Comparison of ENCODE assay signal across 8 cellular contexts in genomic region chr3:149752788-149753136, GRCh38. TPM values are rescaled to one million over a fixed set of nuclear protein-coding genes. Genes with fewer than 3 reads are reported as not detected.
A peak's percentile ranks its signal among the peaks of the same experiment; 100 is the strongest.
DNase-seq lines count a peak whose midpoint lies in the region; ATAC-seq and TF ChIP-seq lines count a peak whose summit lies in the region.

No MANE protein-coding gene starts in this region.

- ATAC-seq in SK-N-SH treated with all-trans-retinoic acid at 6 μM for 48 hours: no peak

- no peak for TF ChIP-seq RAD21 in SK-N-SH (IDR thresholded peaks at IDR 0.05; ENCODE audit: low read length)

- H3K27ac ChIP-seq in SK-N-SH (ENCODE audit: low read depth in 2 of 2, low read length in 1 of 2) (peak overlapping the region; percentile 59 to 74; a peak in 3 of 4 replicates), WERI-Rb-1 (peak overlapping the region; percentile 19), hepatocyte (peak overlapping the region; percentile 3), subcutaneous abdominal adipose tissue (ENCODE audit: low read depth, low read length) (no peak overlapping the region)

- H3K4me3 ChIP-seq in SK-N-SH (ENCODE audit: low read depth in 2 of 2, low read length in 1 of 2) (peak overlapping the region; percentile 96), WERI-Rb-1 (ENCODE audit: low read depth, low read length) (peak overlapping the region; percentile 81), hepatocyte (peak overlapping the region; percentile 11), subcutaneous abdominal adipose tissue (ENCODE audit: low read depth in 1 of 5, low read length in 5 of 5) (peak overlapping the region; percentile 82 to 98 (median 96))

- TF ChIP-seq CTCF in SK-N-SH (IDR thresholded peaks at IDR 0.05) (no peak), WERI-Rb-1 (IDR thresholded peaks at IDR 0.05; ENCODE audit: low read depth, low read length) (no peak), hepatocyte (IDR thresholded peaks at IDR 0.05; ENCODE audit: poor library complexity) (no peak), GM10266 (IDR thresholded peaks at IDR 0.05; ENCODE audit: control insufficient read depth, insufficient read depth, low read depth, missing control alignments) (no peak)

- H3K27me3 ChIP-seq in SK-N-SH (ENCODE audit: insufficient read depth): no peaks in the 10 kb centered on the region
- H3K27me3 ChIP-seq in WERI-Rb-1 (ENCODE audit: insufficient read depth, low read depth, severe bottlenecking): no peaks in the 10 kb centered on the region
- peaks cover 10% of the 10 kb centered on the region for H3K27me3 ChIP-seq in hepatocyte
- no peaks in the 10 kb centered on the region for H3K27me3 ChIP-seq in subcutaneous abdominal adipose tissue (ENCODE audit: control insufficient read depth in 5 of 5, insufficient read depth in 4 of 5, low read length in 5 of 5)

- H3K9me2 ChIP-seq in SK-N-SH (no peaks in the 10 kb centered on the region), hepatocyte (replicated peaks; ENCODE audit: insufficient read depth) (no peaks in the 10 kb centered on the region)

- H3K79me2 ChIP-seq in SK-N-SH (ENCODE audit: insufficient read depth) (peaks cover 30% of the 10 kb centered on the region), hepatocyte (peaks cover 21% of the 10 kb centered on the region)

- no peaks in the 10 kb centered on the region for H3K9me3 ChIP-seq in SK-N-SH
- no peaks in the 10 kb centered on the region for H3K9me3 ChIP-seq in WERI-Rb-1 (ENCODE audit: severe bottlenecking)
- no peaks in the 10 kb centered on the region for H3K9me3 ChIP-seq in hepatocyte (ENCODE audit: low read depth)
- no peaks in the 10 kb centered on the region for H3K9me3 ChIP-seq in subcutaneous abdominal adipose tissue (ENCODE audit: control insufficient read depth in 5 of 5, low read length in 5 of 5)

- H3K4me2 ChIP-seq in SK-N-SH (peak overlapping the region; percentile 86), hepatocyte (peak overlapping the region; percentile 73)

- H3K4me1 ChIP-seq in SK-N-SH (ENCODE audit: control insufficient read depth in 1 of 2, insufficient read depth in 2 of 2, low read depth in 1 of 2, low read length in 1 of 2) (peaks cover 0 to 5% of the 10 kb centered on the region in 2 experiments; a peak in 3 of 4 replicates), hepatocyte (ENCODE audit: insufficient read depth) (peaks cover 7% of the 10 kb centered on the region), subcutaneous abdominal adipose tissue (ENCODE audit: control insufficient read depth in 5 of 5, insufficient read depth in 5 of 5, low read length in 5 of 5) (peaks cover 0 to 17% (median 17%) of the 10 kb centered on the region in 5 donors)

- no peak for TF ChIP-seq EP300 in SK-N-SH (IDR thresholded peaks at IDR 0.05; ENCODE audit: borderline replicate concordance in 1 of 2, low read depth in 1 of 2, low read length in 1 of 2)

- H3K36me3 ChIP-seq in SK-N-SH (replicated peaks in 1 of 2; ENCODE audit: control insufficient read depth in 1 of 2, insufficient read depth in 2 of 2, low read length in 1 of 2) (peaks cover 24 to 27% of the 10 kb centered on the region in 2 experiments), WERI-Rb-1 (peaks cover 24% of the 10 kb centered on the region), hepatocyte (replicated peaks; ENCODE audit: insufficient read depth, low read depth) (no peaks in the 10 kb centered on the region), subcutaneous abdominal adipose tissue (ENCODE audit: control insufficient read depth in 5 of 5, insufficient read depth in 5 of 5, low read length in 5 of 5) (peaks cover 13 to 22% (median 20%) of the 10 kb centered on the region in 5 donors)

- no peaks in the 10 kb centered on the region for H3F3A ChIP-seq in SK-N-SH (replicated peaks; ENCODE audit: insufficient read depth)

- CTCF ChIA-PET in SK-N-SH (lab: Yijun Ruan, JAX): interaction anchor here (0.5 to 2.8 kb wide), 15 partner anchors 13 to 257 kb away, joined by 3 to 17 read pairs (median 4); no protein-coding TSS in a partner anchor

- peak overlapping the region; percentile 86; the same call in 1 of the 2 replicates for H3K9ac ChIP-seq in SK-N-SH
- peak overlapping the region in 4 of 5 donors; percentile 39 to 99 (median 84) for H3K9ac ChIP-seq in subcutaneous abdominal adipose tissue (ENCODE audit: low read length in 5 of 5)

- POLR2A ChIA-PET in SK-N-SH (lab: Yijun Ruan, JAX): interaction anchor here (0.6 to 2.3 kb wide), 2 partner anchors 61 to 209 kb away, joined by 3 to 6 read pairs; partner anchors contain the start of gene RNF13

- H4K20me1 ChIP-seq in SK-N-SH (ENCODE audit: insufficient read depth) (no peaks in the 10 kb centered on the region), hepatocyte (ENCODE audit: insufficient read depth, poor library complexity, severe bottlenecking) (no peaks in the 10 kb centered on the region)

- H2AFZ ChIP-seq in SK-N-SH (ENCODE audit: low read depth) (peak overlapping the region; percentile 99), hepatocyte (peak overlapping the region; percentile 77)

- DNase-seq in SK-N-SH: peak; percentile 7
- DNase-seq in WERI-Rb-1: no peak
- DNase-seq in hepatocyte (ENCODE audit: low spot score): no peak
- no peak for DNase-seq in NCI-H2107 (lab: John Stamatoyannopoulos, UW)
- DNase-seq in GM10266 (ENCODE audit: extremely low spot score): no peak
- no peak for DNase-seq in central memory CD4-positive, alpha-beta T cell

TF ChIP-seq in SK-N-SH, 30 proteins besides CTCF, POLR2A, EP300 and RAD21:
- TF ChIP-seq, protein P1, sequence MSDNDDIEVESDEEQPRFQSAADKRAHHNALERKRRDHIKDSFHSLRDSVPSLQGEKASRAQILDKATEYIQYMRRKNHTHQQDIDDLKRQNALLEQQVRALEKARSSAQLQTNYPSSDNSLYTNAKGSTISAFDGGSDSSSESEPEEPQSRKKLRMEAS (IDR thresholded peaks at IDR 0.05; ENCODE audit: low read depth): no peak
- TF ChIP-seq NFIC (IDR thresholded peaks at IDR 0.05; ENCODE audit: borderline replicate concordance) (no peak), TCF12 (IDR thresholded peaks at IDR 0.05) (no peak)

TF ChIP-seq in SK-N-SH treated with all-trans-retinoic acid at 6 μM for 48 hours, 23 proteins besides CTCF, POLR2A, EP300 and RAD21:
- TF ChIP-seq TOX (CRISPR knock-in tag; IDR thresholded peaks at IDR 0.05; ENCODE audit: borderline replicate concordance) (no peak), ZNF565 (CRISPR knock-in tag; conservative IDR thresholded peaks at IDR 0.05; ENCODE audit: low read depth) (no peak), PPARA (CRISPR knock-in tag; IDR thresholded peaks at IDR 0.05; ENCODE audit: borderline replicate concordance) (no peak), ESRRG (CRISPR knock-in tag; IDR thresholded peaks at IDR 0.05) (no peak), ZNF8 (CRISPR knock-in tag; IDR thresholded peaks at IDR 0.05) (no peak), GLIS3 (CRISPR knock-in tag; IDR thresholded peaks at IDR 0.05) (no peak), OSR1 (CRISPR knock-in tag; IDR thresholded peaks at IDR 0.05) (no peak)
- TF ChIP-seq, protein P2, sequence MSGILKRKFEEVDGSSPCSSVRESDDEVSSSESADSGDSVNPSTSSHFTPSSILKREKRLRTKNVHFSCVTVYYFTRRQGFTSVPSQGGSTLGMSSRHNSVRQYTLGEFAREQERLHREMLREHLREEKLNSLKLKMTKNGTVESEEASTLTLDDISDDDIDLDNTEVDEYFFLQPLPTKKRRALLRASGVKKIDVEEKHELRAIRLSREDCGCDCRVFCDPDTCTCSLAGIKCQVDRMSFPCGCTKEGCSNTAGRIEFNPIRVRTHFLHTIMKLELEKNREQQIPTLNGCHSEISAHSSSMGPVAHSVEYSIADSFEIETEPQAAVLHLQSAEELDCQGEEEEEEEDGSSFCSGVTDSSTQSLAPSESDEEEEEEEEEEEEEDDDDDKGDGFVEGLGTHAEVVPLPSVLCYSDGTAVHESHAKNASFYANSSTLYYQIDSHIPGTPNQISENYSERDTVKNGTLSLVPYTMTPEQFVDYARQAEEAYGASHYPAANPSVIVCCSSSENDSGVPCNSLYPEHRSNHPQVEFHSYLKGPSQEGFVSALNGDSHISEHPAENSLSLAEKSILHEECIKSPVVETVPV (CRISPR knock-in tag; IDR thresholded peaks at IDR 0.05): no peak

RNA-seq across cellular contexts. Expression of gene COMMD2, which starts 0.5 kb away (rescaled TPM):
- 20.9 and 21.3 TPM in 2 replicates for polyA plus RNA-seq in SK-N-SH (2012; rRNA removed)
- polyA plus RNA-seq in SK-N-SH (2012; cell fraction: cytosol; rRNA removed): 23.4 and 27.2 TPM in 2 replicates
- 10.1 and 15.3 TPM in 2 replicates for polyA plus RNA-seq in SK-N-SH (2012; cell fraction: nucleus; rRNA removed)
- 39.0 and 39.7 TPM in 2 replicates for total RNA-seq in hepatocyte
- 46.6 and 60.7 TPM in 2 replicates for polyA plus RNA-seq in hepatocyte

RNA-seq across cellular contexts. Expression of gene ANKUB1, which starts 39.6 kb away (rescaled TPM):
- not detected in 2 replicates for polyA plus RNA-seq in SK-N-SH (2012; rRNA removed)
- not detected in 2 replicates for polyA plus RNA-seq in SK-N-SH (2012; cell fraction: cytosol; rRNA removed)
- not detected in 2 replicates for polyA plus RNA-seq in SK-N-SH (2012; cell fraction: nucleus; rRNA removed)
- total RNA-seq in hepatocyte: not detected in 2 replicates
- not detected in 2 replicates for polyA plus RNA-seq in hepatocyte

Comparison
In these comparisons a context has a peak if more than half of its experiments do, and no peak if none do; other contexts are left out.
1. H3K4me3 ChIP-seq: peak in every context shown above with its lines; median percentile 96 in SK-N-SH; 96 in subcutaneous abdominal adipose tissue; 81 in WERI-Rb-1; 11 in hepatocyte.